In the genomic region with DNA sequence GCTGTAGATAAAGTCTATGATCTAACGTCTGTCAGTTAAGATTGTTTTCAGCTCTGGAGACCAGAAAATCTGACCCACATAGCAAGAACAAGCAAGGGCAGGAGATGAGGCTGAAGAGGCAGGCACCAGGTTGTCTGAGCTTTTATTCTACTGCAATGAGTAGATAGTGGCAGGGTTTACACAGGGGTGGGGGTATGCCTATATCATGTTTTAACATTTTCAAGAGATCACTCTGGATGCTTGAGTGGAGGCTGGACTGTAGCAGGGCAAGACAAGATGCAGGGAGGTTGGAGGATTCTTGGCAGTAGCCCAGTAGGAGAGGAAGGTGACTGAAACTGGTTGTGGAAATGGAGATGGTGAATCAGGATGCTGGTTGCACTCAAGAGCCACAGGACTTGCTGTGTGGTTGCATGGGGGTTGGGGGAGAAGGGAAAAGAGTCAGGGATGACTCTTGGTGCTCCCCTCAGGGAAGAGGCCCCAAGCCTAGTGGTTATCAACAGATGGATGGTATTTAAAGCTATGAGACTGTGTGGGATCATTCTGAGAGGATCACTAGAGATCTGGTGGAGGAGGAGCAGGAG, we compare ENCODE assay signal across 8 cellular contexts.
DNase-seq lines count a peak whose midpoint lies in the region; ATAC-seq and TF ChIP-seq lines count a peak whose summit lies in the region.

No MANE protein-coding gene starts in this region.

- H2BK5ac ChIP-seq in IMR-90 (ENCODE audit: low read depth, low read length, poor library complexity, severe bottlenecking), result peak overlapping the region; percentile 82

- peaks cover 14% of the 10 kb centered on the region; the same call in 1 of the 2 replicates for H3K9me1 ChIP-seq in IMR-90 (ENCODE audit: insufficient read depth, low read length)

- POLR2A ChIA-PET in CD4-positive, alpha-beta memory T cell (lab: Charles Lee; ENCODE audit: partially characterized antibody), result no interaction called here
- POLR2A ChIA-PET in IMR-90 (lab: Charles Lee; ENCODE audit: unreplicated experiment), result no interaction called here
- POLR2A ChIA-PET in naive thymus-derived CD8-positive, alpha-beta T cell (lab: Charles Lee), result no interaction called here

- H2AFZ ChIP-seq in IMR-90 (replicated peaks; ENCODE audit: low read length, poor library complexity), result no peak overlapping the region

- in situ Hi-C loops in IMR-90 (cut with MboI; ENCODE audit: low sequenced_read_pairs), result no loop called here

- peak overlapping the region; percentile 38; the same call in 2 of the 3 replicates for H2BK15ac ChIP-seq in IMR-90 (ENCODE audit: low read depth, low read length)

- H3K36me3 ChIP-seq in CD4-positive, alpha-beta memory T cell (ENCODE audit: insufficient read depth, low read length), result no peaks in the 10 kb centered on the region
- H3K36me3 ChIP-seq in IMR-90 (ENCODE audit: control insufficient read depth, insufficient read depth, low read length) (peaks cover 17% of the 10 kb centered on the region), adipocyte (ENCODE audit: control insufficient read depth, insufficient read depth, low read length, severe bottlenecking) (peaks cover 11% of the 10 kb centered on the region), H7 (replicated peaks; ENCODE audit: control insufficient read depth, insufficient read depth, low read length) (no peaks in the 10 kb centered on the region)

- H3K9me3 ChIP-seq in CD4-positive, alpha-beta memory T cell (ENCODE audit: control insufficient read depth in 1 of 2, low read length in 2 of 2), result no peaks in the 10 kb centered on the region
- no peaks in the 10 kb centered on the region for H3K9me3 ChIP-seq in IMR-90 (ENCODE audit: control insufficient read depth, insufficient read depth, low read length)
- H3K9me3 ChIP-seq in adipocyte (ENCODE audit: control insufficient read depth, low read length), result no peaks in the 10 kb centered on the region

- H3K23ac ChIP-seq in IMR-90 (ENCODE audit: low read depth, low read length), result peak overlapping the region; percentile 50; the same call in 1 of the 2 replicates

- H3K4me3 Mint-ChIP-seq in CD4-positive, alpha-beta memory T cell, result peak overlapping the region; percentile 12 to 87 (median 46)
- H3K4me3 Mint-ChIP-seq in naive thymus-derived CD8-positive, alpha-beta T cell, result peak overlapping the region; percentile 38 to 91 (median 67)

- peak overlapping the region; percentile 8; the same call in 1 of the 2 replicates for H2AK5ac ChIP-seq in IMR-90 (ENCODE audit: low read depth, low read length)

- WGBS in IMR-90 (ENCODE audit: extremely low coverage in 2 of 2, insufficient read length in 1 of 2), 2 experiments, result no CpG with 5 or more reads among the region's 1 CpG

- H3K27me3 ChIP-seq in CD4-positive, alpha-beta memory T cell (ENCODE audit: insufficient read depth, low read length), result no peaks in the 10 kb centered on the region
- H3K27me3 ChIP-seq in IMR-90 (ENCODE audit: control insufficient read depth, insufficient read depth, low read length) (no peaks in the 10 kb centered on the region), adipocyte (replicated peaks; ENCODE audit: control insufficient read depth, insufficient read depth, low read length) (no peaks in the 10 kb centered on the region), H7 (ENCODE audit: control insufficient read depth, insufficient read depth, low read length) (no peaks in the 10 kb centered on the region; the same call in 1 of the 2 replicates)

- peak overlapping the region; percentile 52; the same call in 1 of the 2 replicates for H4K5ac ChIP-seq in IMR-90 (ENCODE audit: low read depth, low read length)

- peaks cover 5 to 6% of the 10 kb centered on the region in 2 donors for H3K36me3 Mint-ChIP-seq in CD4-positive, alpha-beta memory T cell
- H3K36me3 Mint-ChIP-seq in naive thymus-derived CD8-positive, alpha-beta T cell, result peaks cover 3 to 27% (median 8%) of the 10 kb centered on the region in 3 donors

- peaks cover 35% of the 10 kb centered on the region for H4K20me1 ChIP-seq in IMR-90 (ENCODE audit: insufficient read depth, low read length)

- H3K4me2 ChIP-seq in IMR-90 (ENCODE audit: low read depth, low read length), result peak overlapping the region; percentile 91

- dilution Hi-C loops in IMR-90 (cut with HindIII; ENCODE audit: low sequenced_read_pairs, unreplicated experiment), result no loop called here

- DNase-seq in CD4-positive, alpha-beta memory T cell, result no peak
- DNase-seq in IMR-90 (peak; percentile 83), adipocyte (ENCODE audit: low read depth) (peak; percentile 19), H7 (no peak), NCI-H82 treated with DMSO at 0.1 percent for 48 hours (lab: John Stamatoyannopoulos, UW; ENCODE audit: unreplicated experiment) (no peak), AML-193 (lab: John Stamatoyannopoulos, UW) (no peak), NCI-H146 (lab: John Stamatoyannopoulos, UW) (no peak)
- DNase-seq in naive thymus-derived CD8-positive, alpha-beta T cell, result no peak

- no peak; the same call in 1 of the 2 replicates for ATAC-seq in IMR-90 (ENCODE audit: low read depth)
- no peak for ATAC-seq in naive thymus-derived CD8-positive, alpha-beta T cell

- peak overlapping the region; percentile 85 for H4K91ac ChIP-seq in IMR-90 (ENCODE audit: insufficient read depth, low read depth, low read length)

- TF ChIP-seq POLR2A in IMR-90 (IDR thresholded peaks at IDR 0.05; ENCODE audit: low read depth, low read length), result no peak

- BruUV-seq in IMR-90 (replicated peaks; lab: Mats Ljungman, UMichigan), result no TSS peak

- TF ChIP-seq RAD21 in IMR-90 (IDR thresholded peaks at IDR 0.05; ENCODE audit: low read length), result no peak

- peaks cover 18% of the 10 kb centered on the region for H3K4me1 ChIP-seq in CD4-positive, alpha-beta memory T cell (ENCODE audit: insufficient read depth, low read length)
- H3K4me1 ChIP-seq in IMR-90 (ENCODE audit: control insufficient read depth, insufficient read depth, low read length) (peaks cover 11% of the 10 kb centered on the region), adipocyte (ENCODE audit: control insufficient read depth, insufficient read depth, low read length) (peaks cover 22% of the 10 kb centered on the region)

- peaks cover 11 to 33% (median 20%) of the 10 kb centered on the region in 4 donors for H3K4me1 Mint-ChIP-seq in CD4-positive, alpha-beta memory T cell
- peaks cover 20 to 54% (median 32%) of the 10 kb centered on the region in 4 donors for H3K4me1 Mint-ChIP-seq in naive thymus-derived CD8-positive, alpha-beta T cell

- H3K27me3 Mint-ChIP-seq in CD4-positive, alpha-beta memory T cell, result peaks cover 9 to 11% of the 10 kb centered on the region in 2 donors
- peaks cover 0 to 21% (median 6%) of the 10 kb centered on the region in 5 donors for H3K27me3 Mint-ChIP-seq in naive thymus-derived CD8-positive, alpha-beta T cell

- H3K18ac ChIP-seq in IMR-90 (ENCODE audit: low read depth, low read length), result peak overlapping the region; percentile 60

- peak overlapping the region; percentile 97 for H3K4ac ChIP-seq in IMR-90 (ENCODE audit: low read depth, low read length)

- H3K27ac ChIP-seq in CD4-positive, alpha-beta memory T cell (ENCODE audit: low read depth, low read length), result no peak overlapping the region
- H3K27ac ChIP-seq in IMR-90 (ENCODE audit: insufficient read depth, low read length), result peak overlapping the region; percentile 62; the same call in 1 of the 2 replicates

- H4K8ac ChIP-seq in IMR-90 (ENCODE audit: low read depth in 2 of 2, low read length in 2 of 2), result peak overlapping the region; percentile 35 to 63; a peak in 3 of 4 replicates

- H2BK20ac ChIP-seq in IMR-90 (ENCODE audit: low read depth, low read length), result peak overlapping the region; percentile 90

- H3K9ac ChIP-seq in IMR-90 (ENCODE audit: low read depth, low read length) (peak overlapping the region; percentile 56; the same call in 1 of the 2 replicates), adipocyte (ENCODE audit: low read length) (no peak overlapping the region)

- no peak for TF ChIP-seq CTCF in IMR-90 (conservative IDR thresholded peaks at IDR 0.05; ENCODE audit: low read depth, low read length)

- no peak overlapping the region for H2AK9ac ChIP-seq in IMR-90 (replicated peaks; ENCODE audit: low read depth, low read length, poor library complexity)

- H3K56ac ChIP-seq in IMR-90 (ENCODE audit: extremely low read depth, insufficient read depth, low read length), result peak overlapping the region; percentile 73; the same call in 1 of the 2 replicates

- peak overlapping the region; percentile 92 for H2BK120ac ChIP-seq in IMR-90 (ENCODE audit: low read depth, low read length)

- peak overlapping the region in 3 of 7 donors; percentile 7 to 83 (median 16) for H3K27ac Mint-ChIP-seq in CD4-positive, alpha-beta memory T cell
- peak overlapping the region in 1 of 10 donors; percentile 9 for H3K27ac Mint-ChIP-seq in naive thymus-derived CD8-positive, alpha-beta T cell

- H3K4me3 ChIP-seq in CD4-positive, alpha-beta memory T cell (ENCODE audit: low read length in 2 of 2), result no peak overlapping the region
- peak overlapping the region; percentile 31 for H3K4me3 ChIP-seq in IMR-90 (ENCODE audit: insufficient read depth, low read depth, low read length)
- H3K4me3 ChIP-seq in adipocyte (ENCODE audit: low read length), result peak overlapping the region; percentile 94
- no peak overlapping the region; the same call in 1 of the 2 replicates for H3K4me3 ChIP-seq in H7 (ENCODE audit: insufficient read depth, low read depth, low read length)

- peaks cover 0 to 12% (median 6%) of the 10 kb centered on the region in 8 donors for H3K9me3 Mint-ChIP-seq in CD4-positive, alpha-beta memory T cell
- H3K9me3 Mint-ChIP-seq in naive thymus-derived CD8-positive, alpha-beta T cell, result peaks cover 0 to 8% (median 3%) of the 10 kb centered on the region in 9 donors

- H3K79me1 ChIP-seq in IMR-90 (ENCODE audit: low read depth in 1 of 2, low read length in 2 of 2), result peaks cover 29 to 49% of the 10 kb centered on the region in 2 experiments

- intact Hi-C loops in CD4-positive, alpha-beta memory T cell (cut with micrococcal nuclease), result no loop called here
- intact Hi-C loops in IMR-90 (cut with micrococcal nuclease), result no loop called here

- CTCF ChIA-PET in CD4-positive, alpha-beta memory T cell (lab: Charles Lee; ENCODE audit: partially characterized antibody), result interaction anchor here (1.3 to 1.5 kb wide), 2 partner anchors 92 to 450 kb away, joined by 3 read pairs; no protein-coding TSS in a partner anchor
- CTCF ChIA-PET in IMR-90 (lab: Yijun Ruan, JAX), result no interaction called here

- peak overlapping the region; percentile 96 for H3K14ac ChIP-seq in IMR-90 (replicated peaks; ENCODE audit: low read depth, low read length)

TF ChIP-seq in IMR-90, 13 proteins besides CTCF, POLR2A, EP300 and RAD21:
- no peak for TF ChIP-seq CEBPB (IDR thresholded peaks at IDR 0.05; ENCODE audit: low read depth, low read length)
- TF ChIP-seq CHD1 (IDR thresholded peaks at IDR 0.05; ENCODE audit: low read depth, low read length), result no peak
- TF ChIP-seq MAZ (IDR thresholded peaks at IDR 0.05; ENCODE audit: borderline replicate concordance, low read depth, low read length), result no peak

Comparison
In these comparisons a context has a peak if more than half of its experiments do, and no peak if none do; other contexts are left out.
1. DNase-seq: peak in IMR-90 (single experiment) and adipocyte (single experiment); none in CD4-positive, alpha-beta memory T cell (0 of 5), naive thymus-derived CD8-positive, alpha-beta T cell (0 of 10), H7 (single experiment), NCI-H82 treated with DMSO at 0.1 percent for 48 hours (single experiment), AML-193 (0 of 2) and NCI-H146 (single experiment).
2. H3K4me3 ChIP-seq: peak in IMR-90 (single experiment) and adipocyte (single experiment); none in CD4-positive, alpha-beta memory T cell (0 of 2) and H7 (single experiment).